ENCODE assay signal across 12 cellular contexts in the genomic region with DNA sequence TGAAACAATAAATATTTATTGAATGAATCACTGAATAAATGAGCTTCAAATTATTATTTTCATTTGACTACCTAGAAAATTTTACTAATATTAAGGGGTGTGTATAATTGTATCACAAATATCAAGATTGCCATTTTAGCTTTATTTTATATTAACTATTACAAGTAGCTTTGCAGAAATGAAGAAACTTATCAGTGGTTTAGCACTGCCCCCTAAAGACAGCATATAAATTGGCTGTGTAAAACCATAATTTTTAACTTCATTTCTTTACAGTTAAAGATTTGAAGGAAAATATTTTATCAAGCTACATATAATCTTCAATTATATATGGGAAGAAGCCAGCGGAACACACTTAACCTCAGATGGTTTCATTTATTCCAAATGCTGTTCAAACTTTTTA. TPM values are rescaled to one million over a fixed set of nuclear protein-coding genes. Genes with fewer than 3 reads are reported as not detected.
DNase-seq lines count a peak whose midpoint lies in the region; ATAC-seq, FAIRE-seq and TF ChIP-seq lines count a peak whose summit lies in the region.
"Had no signal": no experiment of that assay in that cellular context is flagged by ENCODE, and none has a peak within 500 bp of the region (broad histone marks: within the 10 kb centered on the region; RNA-seq: fewer than 3 reads in every experiment).

No MANE protein-coding gene starts in this region.

- WGBS in SK-N-SH (ENCODE audit: low lambda C conversion rate): 26% methylated on average over 1 of the region's 1 CpG
- WGBS in trophoblast cell (ENCODE audit: extremely low coverage, insufficient coverage, insufficient read length): no CpG with 5 or more reads among the region's 1 CpG

- TF ChIP-seq CTCF in D721Med (IDR thresholded peaks at IDR 0.05; ENCODE audit: insufficient read depth, missing control alignments) (peak; percentile 57), SK-N-SH (IDR thresholded peaks at IDR 0.05) (peak; percentile 76)

- in situ Hi-C loops in HAP-1 (cut with MboI; ENCODE audit: low sequenced_read_pairs): no loop called here

- no peak overlapping the region for H2BK5ac ChIP-seq in trophoblast cell (ENCODE audit: low read depth, low read length, poor library complexity)

- no peak overlapping the region for H2AK5ac ChIP-seq in trophoblast cell (ENCODE audit: low read length)

- POLR2A ChIA-PET in SK-N-SH (lab: Yijun Ruan, JAX): no interaction called here

- H3K36me3 ChIP-seq in SK-N-SH (replicated peaks in 1 of 2; ENCODE audit: control insufficient read depth in 1 of 2, insufficient read depth in 2 of 2, low read length in 1 of 2) (no peaks in the 10 kb centered on the region), trophoblast cell (ENCODE audit: control insufficient read depth in 1 of 2, insufficient read depth in 2 of 2, low read length in 2 of 2) (no peaks in the 10 kb centered on the region), HAP-1 (replicated peaks) (no peaks in the 10 kb centered on the region)

- no peak overlapping the region for H3K4ac ChIP-seq in trophoblast cell (ENCODE audit: low read depth, low read length)

- no peak overlapping the region for H2BK12ac ChIP-seq in trophoblast cell (ENCODE audit: low read length)

- no peak overlapping the region for H4K8ac ChIP-seq in trophoblast cell (ENCODE audit: low read depth, low read length)

- H3K27me3 ChIP-seq in SK-N-SH (ENCODE audit: insufficient read depth) (no peaks in the 10 kb centered on the region), trophoblast cell (ENCODE audit: insufficient read depth, low read length) (no peaks in the 10 kb centered on the region), HAP-1 (ENCODE audit: low read depth) (peaks cover 8% of the 10 kb centered on the region; the same call in 1 of the 2 replicates)

- no peak overlapping the region for H3K18ac ChIP-seq in trophoblast cell (ENCODE audit: low read length)

- no peaks in the 10 kb centered on the region for H3K79me1 ChIP-seq in trophoblast cell (ENCODE audit: low read length)

- no peak overlapping the region for H4K12ac ChIP-seq in trophoblast cell (ENCODE audit: low read depth, low read length)

- no peak for DNase-seq in D721Med (ENCODE audit: insufficient read length, low spot score)
- DNase-seq in SK-N-SH: no peak
- DNase-seq in trophoblast cell: no peak
- DNase-seq in HAP-1 (ENCODE audit: low spot score in 2 of 2): no peak
- no peak for DNase-seq in activated CD4-positive, CD25-positive, alpha-beta regulatory T cell treated with anti-CD3 and anti-CD28 coated beads, Interleukin-2, amount 50 U/mL, for 72 hours
- DNase-seq: activated T-cell treated with anti-CD3 and anti-CD28 coated beads, Interleukin-2, amount 50 U/mL, for 48 hours; cortex of kidney; nucleus accumbens had no signal

- CTCF ChIA-PET in SK-N-SH (lab: Yijun Ruan, JAX): interaction anchor here (0.8 to 2.1 kb wide), 7 partner anchors 16 to 624 kb away, joined by 3 to 24 read pairs (median 3); no protein-coding TSS in a partner anchor

- no peak overlapping the region for H3K14ac ChIP-seq in trophoblast cell (ENCODE audit: low read length)

- H2AFZ ChIP-seq in SK-N-SH (ENCODE audit: low read depth) (no peak overlapping the region), trophoblast cell (ENCODE audit: insufficient read depth, low read length, poor library complexity) (no peak overlapping the region)

- TF ChIP-seq EP300 in Ishikawa (IDR thresholded peaks at IDR 0.05; ENCODE audit: borderline replicate concordance) (no peak), SK-N-SH (IDR thresholded peaks at IDR 0.05; ENCODE audit: borderline replicate concordance in 1 of 2, low read depth in 1 of 2, low read length in 1 of 2) (no peak)

- H3K4me3 ChIP-seq in SK-N-SH (ENCODE audit: low read depth in 2 of 2, low read length in 1 of 2): no peak overlapping the region
- H3K4me3 ChIP-seq in trophoblast cell (ENCODE audit: low read depth, low read length): no peak overlapping the region
- no peak overlapping the region for H3K4me3 ChIP-seq in HAP-1

- no peaks in the 10 kb centered on the region for H4K20me1 ChIP-seq in SK-N-SH (ENCODE audit: insufficient read depth)

- peak; percentile 30 for TF ChIP-seq RAD21 in Ishikawa (IDR thresholded peaks at IDR 0.05; ENCODE audit: low read depth)
- peak; percentile 58 for TF ChIP-seq RAD21 in SK-N-SH (IDR thresholded peaks at IDR 0.05; ENCODE audit: low read length)

- H3K9ac ChIP-seq in SK-N-SH (no peak overlapping the region), trophoblast cell (ENCODE audit: low read length) (no peak overlapping the region)

- no peaks in the 10 kb centered on the region for H3K9me2 ChIP-seq in SK-N-SH

- H3F3A ChIP-seq in SK-N-SH (replicated peaks; ENCODE audit: insufficient read depth): no peaks in the 10 kb centered on the region

- H3K4me2 ChIP-seq in SK-N-SH (no peak overlapping the region), trophoblast cell (ENCODE audit: low read length) (no peak overlapping the region)

- H3K9me3 ChIP-seq in SK-N-SH: no peaks in the 10 kb centered on the region
- H3K9me3 ChIP-seq in trophoblast cell (ENCODE audit: insufficient read depth, low read depth, low read length): no peaks in the 10 kb centered on the region
- no peaks in the 10 kb centered on the region for H3K9me3 ChIP-seq in HAP-1

- H3K79me2 ChIP-seq in SK-N-SH (ENCODE audit: insufficient read depth) (no peaks in the 10 kb centered on the region), trophoblast cell (ENCODE audit: control insufficient read depth, insufficient read depth, low read length, poor library complexity) (no peaks in the 10 kb centered on the region)

- H3K27ac ChIP-seq in SK-N-SH (ENCODE audit: low read depth in 2 of 2, low read length in 1 of 2): no peak overlapping the region
- no peak overlapping the region for H3K27ac ChIP-seq in trophoblast cell (ENCODE audit: low read depth, low read length)

- no peak overlapping the region for H3K23ac ChIP-seq in trophoblast cell (ENCODE audit: low read length)

- H3K4me1 ChIP-seq in SK-N-SH (ENCODE audit: control insufficient read depth in 1 of 2, insufficient read depth in 2 of 2, low read depth in 1 of 2, low read length in 1 of 2): no peaks in the 10 kb centered on the region; a peak in 1 of 4 replicates
- no peaks in the 10 kb centered on the region for H3K4me1 ChIP-seq in trophoblast cell (ENCODE audit: control insufficient read depth in 1 of 2, insufficient read depth in 2 of 2, low read length in 2 of 2)
- no peaks in the 10 kb centered on the region for H3K4me1 ChIP-seq in HAP-1

- ATAC-seq in GM18858 (IDR thresholded peaks at IDR 0.05; ENCODE audit: unreplicated experiment): no peak

- no peak overlapping the region for H2BK120ac ChIP-seq in trophoblast cell (ENCODE audit: insufficient read depth, low read length, poor library complexity)

- H4K91ac ChIP-seq in trophoblast cell (ENCODE audit: low read depth, low read length): no peak overlapping the region

- FAIRE-seq in D721Med (lab: Jason Lieb, UNC): no peak
- FAIRE-seq in islet of Langerhans (lab: Jason Lieb, UNC): peak; percentile 92

TF ChIP-seq in Ishikawa, 13 proteins besides CTCF, POLR2A, EP300 and RAD21 (continues in another document):
- TF ChIP-seq YY1 (IDR thresholded peaks at IDR 0.05; ENCODE audit: low read depth) (no peak), CREB1 (IDR thresholded peaks at IDR 0.05; ENCODE audit: low read depth) (no peak), NFIC (IDR thresholded peaks at IDR 0.05) (no peak), TAF1 (IDR thresholded peaks at IDR 0.05; ENCODE audit: low read depth) (no peak)
- TF ChIP-seq, protein P1, sequence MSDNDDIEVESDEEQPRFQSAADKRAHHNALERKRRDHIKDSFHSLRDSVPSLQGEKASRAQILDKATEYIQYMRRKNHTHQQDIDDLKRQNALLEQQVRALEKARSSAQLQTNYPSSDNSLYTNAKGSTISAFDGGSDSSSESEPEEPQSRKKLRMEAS (IDR thresholded peaks at IDR 0.05): no peak

TF ChIP-seq in SK-N-SH, 30 proteins besides CTCF, POLR2A, EP300 and RAD21 (continues in another document):
- TF ChIP-seq TCF12 (IDR thresholded peaks at IDR 0.05) (no peak), ELF1 (IDR thresholded peaks at IDR 0.05) (no peak), NRF1 (IDR thresholded peaks at IDR 0.05; ENCODE audit: low read depth, low read length) (no peak), TAF1 (IDR thresholded peaks at IDR 0.05; ENCODE audit: borderline replicate concordance, low read depth, low read length) (no peak), SIN3A (IDR thresholded peaks at IDR 0.05; ENCODE audit: borderline replicate concordance, low read depth, low read length) (no peak), RCOR1 (IDR thresholded peaks at IDR 0.05; ENCODE audit: low read length) (no peak)
- TF ChIP-seq, protein P2, sequence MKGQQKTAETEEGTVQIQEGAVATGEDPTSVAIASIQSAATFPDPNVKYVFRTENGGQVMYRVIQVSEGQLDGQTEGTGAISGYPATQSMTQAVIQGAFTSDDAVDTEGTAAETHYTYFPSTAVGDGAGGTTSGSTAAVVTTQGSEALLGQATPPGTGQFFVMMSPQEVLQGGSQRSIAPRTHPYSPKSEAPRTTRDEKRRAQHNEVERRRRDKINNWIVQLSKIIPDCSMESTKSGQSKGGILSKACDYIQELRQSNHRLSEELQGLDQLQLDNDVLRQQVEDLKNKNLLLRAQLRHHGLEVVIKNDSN (IDR thresholded peaks at IDR 0.05; ENCODE audit: borderline replicate concordance, low read depth): no peak

RNA-seq across cellular contexts. Expression of a gene that starts 11.4 kb away (rescaled TPM):
- not detected in 2 replicates for polyA plus RNA-seq in SK-N-SH (2012; rRNA removed)
- polyA plus RNA-seq in SK-N-SH (2012; cell fraction: cytosol; rRNA removed): not detected in 2 replicates
- polyA plus RNA-seq in SK-N-SH (2012; cell fraction: nucleus; rRNA removed): not detected in 2 replicates
- polyA plus RNA-seq in trophoblast cell (2013): not detected in 2 replicates
- polyA plus RNA-seq: urinary bladder had no signal
